ENCODE assay signal across 9 cellular contexts in genomic region chr5:53262348-53262970, GRCh38.
DNase-seq lines count a peak whose midpoint lies in the region; ATAC-seq and TF ChIP-seq lines count a peak whose summit lies in the region.
"Had no signal": no experiment of that assay in that cellular context is flagged by ENCODE, and none has a peak within 500 bp of the region (broad histone marks: within the 10 kb centered on the region; RNA-seq: fewer than 3 reads in every experiment).

No MANE protein-coding gene starts in this region.

- peaks cover 0 to 5% of the 10 kb centered on the region in 2 donors for H3K9me3 Mint-ChIP-seq in natural killer cell

- intact Hi-C loops in natural killer cell (cut with micrococcal nuclease): no loop called here

- H3K27ac Mint-ChIP-seq in natural killer cell: no peak overlapping the region

- TF ChIP-seq CTCF in epithelial cell of proximal tubule (conservative IDR thresholded peaks at IDR 0.05; ENCODE audit: low read depth, low read length) (peak; percentile 77), natural killer cell (IDR thresholded peaks at IDR 0.05) (no peak)

- no peak overlapping the region for H3K4me3 ChIP-seq in epithelial cell of proximal tubule (ENCODE audit: low read depth, low read length)
- H3K4me3 ChIP-seq: HAP-1 had no signal

- no peak overlapping the region for H3K4me3 Mint-ChIP-seq in natural killer cell

- no peaks in the 10 kb centered on the region for H3K4me1 Mint-ChIP-seq in natural killer cell

- H3K36me3 Mint-ChIP-seq in natural killer cell: no peaks in the 10 kb centered on the region

- DNase-seq in DMS 273 (lab: John Stamatoyannopoulos, UW; ENCODE audit: unreplicated experiment) (peak; percentile 46), DMS 273 treated with DMSO at 0.1 percent for 48 hours (lab: John Stamatoyannopoulos, UW) (no peak), NCI-H226 (peak; percentile 35), epithelial cell of proximal tubule (ENCODE audit: low read depth) (no peak), renal cortical epithelial cell (ENCODE audit: low read depth) (peak; percentile 23), natural killer cell (no peak)

- no peaks in the 10 kb centered on the region for H3K27me3 Mint-ChIP-seq in natural killer cell (ENCODE audit: low read depth in 2 of 2)

- ATAC-seq in GM21529 (IDR thresholded peaks at IDR 0.05; ENCODE audit: unreplicated experiment) (no peak), GM21576 (IDR thresholded peaks at IDR 0.05; ENCODE audit: unreplicated experiment) (no peak), natural killer cell (no peak)

Comparison
In these comparisons a context has a peak if more than half of its experiments do, and no peak if none do; other contexts are left out.
1. DNase-seq: peak in DMS 273 (single experiment), NCI-H226 (single experiment) and renal cortical epithelial cell (single experiment); none in DMS 273 treated with DMSO at 0.1 percent for 48 hours (single experiment), epithelial cell of proximal tubule (single experiment) and natural killer cell (single experiment).